25 cellular contexts compared by ENCODE assay signal in genomic region chr12:28558232-28558631, GRCh38.
"Had no signal": no experiment of that assay in that cellular context is flagged by ENCODE, and none has a peak within 500 bp of the region (broad histone marks: within the 10 kb centered on the region; RNA-seq: fewer than 3 reads in every experiment).

No MANE protein-coding gene starts in this region.

- H3K27ac Mint-ChIP-seq: mesothelial cell of epicardium; naive B cell; natural killer cell; progenitor cell of endocrine pancreas; stimulated activated memory B cell treated with anti-CD40 and anti-IgM and Interleukin-4, amounts not matched to agents 10 μg/mL and 1 μg/mL and 100 μg/mL, for 72 hours; stimulated activated naive CD8-positive, alpha-beta T cell treated with anti-CD3 and anti-CD28 coated beads, Interleukin-15, amount 100 ng/mL, for 72 hours; type B pancreatic cell had no signal

- H3K36me3 Mint-ChIP-seq: natural killer cell had no signal

- H3K4me1 ChIP-seq: right lobe of liver, tibial nerve, uterus had no signal

- H3K4me1 Mint-ChIP-seq: naive B cell; natural killer cell; stimulated activated memory B cell treated with anti-CD40 and anti-IgM and Interleukin-4, amounts not matched to agents 10 μg/mL and 1 μg/mL and 100 μg/mL, for 72 hours; stimulated activated naive CD8-positive, alpha-beta T cell treated with anti-CD3 and anti-CD28 coated beads, Interleukin-15, amount 100 ng/mL, for 72 hours had no signal

- H3K4me3 Mint-ChIP-seq: mesothelial cell of epicardium; naive B cell; natural killer cell; stimulated activated memory B cell treated with anti-CD40 and anti-IgM and Interleukin-4, amounts not matched to agents 10 μg/mL and 1 μg/mL and 100 μg/mL, for 72 hours; stimulated activated naive CD8-positive, alpha-beta T cell treated with anti-CD3 and anti-CD28 coated beads, Interleukin-15, amount 100 ng/mL, for 72 hours; type B pancreatic cell had no signal

- DNase-seq: hippocampal formation; kidney glomerular epithelial cell; left cardiac atrium; mesendoderm; naive B cell; natural killer cell; ovary; right lobe of liver; stimulated activated CD4-positive, alpha-beta T cell treated with anti-CD3 and anti-CD28 coated beads, Interleukin-1b, Interleukin-23, amount 100 ng/mL, for 48 hours; stimulated activated CD4-positive, alpha-beta T cell treated with anti-CD3 and anti-CD28 coated beads, Interleukin-2, amount 100 ng/mL, for 48 hours; stimulated activated CD4-positive, alpha-beta T cell treated with anti-CD3 and anti-CD28 coated beads, Interleukin-4, amount 100 ng/mL, for 4 hours; stimulated activated CD8-positive, alpha-beta memory T cell treated with anti-CD3 and anti-CD28 coated beads, Interleukin-4, amount 100 ng/mL, for 48 hours; stimulated activated naive CD4-positive, alpha-beta T cell treated with Interleukin-2 at 50 U/mL for 16 hours; stimulated activated naive CD8-positive, alpha-beta T cell treated with anti-CD3 and anti-CD28 coated beads, Interleukin-15, amount 100 ng/mL, for 72 hours; substantia nigra; uterus had no signal

- H3K9me3 Mint-ChIP-seq: natural killer cell; stimulated activated memory B cell treated with anti-CD40 and anti-IgM and Interleukin-4, amounts not matched to agents 10 μg/mL and 1 μg/mL and 100 μg/mL, for 72 hours; stimulated activated naive CD8-positive, alpha-beta T cell treated with anti-CD3 and anti-CD28 coated beads, Interleukin-15, amount 100 ng/mL, for 72 hours; type B pancreatic cell had no signal

- H3K27ac ChIP-seq: ovary, right atrium auricular region, right lobe of liver, tibial nerve, uterus had no signal

- ATAC-seq: left cardiac atrium; left lobe of liver; natural killer cell; right lobe of liver; stimulated activated memory B cell treated with anti-CD40 and anti-IgM and Interleukin-4, amounts not matched to agents 10 μg/mL and 1 μg/mL and 100 μg/mL, for 72 hours; stimulated activated naive CD8-positive, alpha-beta T cell treated with anti-CD3 and anti-CD28 coated beads, Interleukin-15, amount 100 ng/mL, for 72 hours had no signal

- H3K36me3 ChIP-seq: ovary, right atrium auricular region, right lobe of liver, uterus had no signal

- H3K27me3 ChIP-seq: ovary, right atrium auricular region, right lobe of liver, tibial nerve, uterus had no signal

- H3K27me3 Mint-ChIP-seq: naive B cell; progenitor cell of endocrine pancreas; stimulated activated memory B cell treated with anti-CD40 and anti-IgM and Interleukin-4, amounts not matched to agents 10 μg/mL and 1 μg/mL and 100 μg/mL, for 72 hours; stimulated activated naive CD8-positive, alpha-beta T cell treated with anti-CD3 and anti-CD28 coated beads, Interleukin-15, amount 100 ng/mL, for 72 hours; type B pancreatic cell had no signal

- H3K9me3 ChIP-seq: ovary, right atrium auricular region, right lobe of liver, tibial nerve, uterus had no signal

- H3K4me3 ChIP-seq: lung, ovary, right atrium auricular region, right lobe of liver, smooth muscle cell, tibial nerve, uterus had no signal
